In the genomic region with DNA sequence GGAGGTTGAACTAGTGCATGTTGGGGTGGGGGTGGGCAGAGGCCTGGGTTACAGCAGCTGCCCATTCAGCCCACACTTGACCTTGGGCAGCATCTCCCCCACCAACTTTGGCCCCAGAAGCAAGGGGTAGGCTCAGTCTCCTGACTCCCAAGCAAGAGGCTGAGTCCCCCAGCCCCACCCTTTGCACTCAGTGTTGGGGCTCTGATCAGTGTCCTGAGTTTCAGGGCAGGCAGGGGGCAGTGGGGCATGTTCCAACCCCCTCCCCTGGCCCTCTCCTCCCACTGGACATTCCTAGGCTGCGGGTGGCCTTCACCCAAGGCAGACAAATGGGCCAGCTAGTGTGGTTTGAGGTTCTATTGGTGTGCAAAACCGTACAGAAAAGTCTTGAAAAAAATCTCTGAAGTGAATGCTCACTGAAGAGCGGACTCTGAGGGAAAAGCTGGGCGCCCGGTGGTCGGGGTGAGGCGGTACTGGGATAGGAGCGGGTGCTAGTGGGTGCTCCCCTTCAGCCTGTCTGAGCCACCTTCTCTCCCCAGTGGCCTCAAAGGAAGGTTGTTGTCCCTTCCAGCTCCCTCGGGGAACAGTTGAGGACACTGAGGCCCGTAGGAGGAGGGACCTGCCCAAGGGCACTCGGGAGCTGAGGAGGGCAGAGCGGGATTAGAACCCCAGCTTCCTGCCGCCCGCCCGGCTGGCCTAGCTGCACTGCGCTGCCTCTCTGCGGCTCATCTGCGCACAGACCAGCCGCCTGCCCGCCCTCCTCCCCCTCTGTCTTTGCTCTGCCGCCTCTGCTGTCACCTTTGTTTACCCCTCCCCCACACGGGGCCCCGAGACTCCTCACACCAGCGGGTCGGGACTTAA, we compare ENCODE assay signal across 1 cellular context.
TF ChIP-seq lines count a peak whose summit lies in the region.

No MANE protein-coding gene starts in this region.

TF ChIP-seq in GM12878, 131 proteins besides CTCF, POLR2A, EP300 and RAD21:
- TF ChIP-seq POLR2AphosphoS2 (IDR thresholded peaks at IDR 0.05; ENCODE audit: low read depth, low read length) (no peak), SPI1 (IDR thresholded peaks at IDR 0.05; ENCODE audit: borderline replicate concordance, insufficient read depth, low read depth, low read length) (no peak), IKZF1 (conservative IDR thresholded peaks at IDR 0.05) (no peak), SREBF1 (IDR thresholded peaks at IDR 0.05; ENCODE audit: low read length) (no peak)
- TF ChIP-seq, protein P1, sequence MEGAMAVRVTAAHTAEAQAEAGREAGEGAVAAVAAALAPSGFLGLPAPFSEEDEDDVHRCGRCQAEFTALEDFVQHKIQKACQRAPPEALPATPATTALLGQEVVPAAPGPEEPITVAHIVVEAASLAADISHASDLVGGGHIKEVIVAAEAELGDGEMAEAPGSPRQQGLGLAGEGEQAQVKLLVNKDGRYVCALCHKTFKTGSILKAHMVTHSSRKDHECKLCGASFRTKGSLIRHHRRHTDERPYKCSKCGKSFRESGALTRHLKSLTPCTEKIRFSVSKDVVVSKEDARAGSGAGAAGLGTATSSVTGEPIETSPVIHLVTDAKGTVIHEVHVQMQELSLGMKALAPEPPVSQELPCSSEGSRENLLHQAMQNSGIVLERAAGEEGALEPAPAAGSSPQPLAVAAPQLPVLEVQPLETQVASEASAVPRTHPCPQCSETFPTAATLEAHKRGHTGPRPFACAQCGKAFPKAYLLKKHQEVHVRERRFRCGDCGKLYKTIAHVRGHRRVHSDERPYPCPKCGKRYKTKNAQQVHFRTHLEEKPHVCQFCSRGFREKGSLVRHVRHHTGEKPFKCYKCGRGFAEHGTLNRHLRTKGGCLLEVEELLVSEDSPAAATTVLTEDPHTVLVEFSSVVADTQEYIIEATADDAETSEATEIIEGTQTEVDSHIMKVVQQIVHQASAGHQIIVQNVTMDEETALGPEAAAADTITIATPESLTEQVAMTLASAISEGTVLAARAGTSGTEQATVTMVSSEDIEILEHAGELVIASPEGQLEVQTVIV (IDR thresholded peaks at IDR 0.05; ENCODE audit: borderline replicate concordance, partially characterized antibody): no peak
